9 cellular contexts compared by ENCODE assay signal in genomic region chr13:85381082-85381481, GRCh38.
"Had no signal": no experiment of that assay in that cellular context is flagged by ENCODE, and none has a peak within 500 bp of the region (broad histone marks: within the 10 kb centered on the region; RNA-seq: fewer than 3 reads in every experiment).

No MANE protein-coding gene starts in this region.

- H3K27ac ChIP-seq: HL-60 had no signal

- H3K36me3 ChIP-seq: HAP-1 had no signal

- H3K4me2 ChIP-seq: GM23338 had no signal

- DNase-seq: H7, HFFc6, KBM-7 had no signal

- H3K9me3 ChIP-seq: HAP-1 had no signal

- H3K4me1 ChIP-seq: HAP-1 had no signal

- ATAC-seq: GM23338, HCT116, HepG2 had no signal

- FAIRE-seq: H1, HepG2 had no signal

- H3K4me3 ChIP-seq: GM23338, HAP-1 had no signal
